ENCODE assay signal across 10 cellular contexts in genomic region chr9:94868462-94868861, GRCh38.
A peak's percentile ranks its signal among the peaks of the same experiment; 100 is the strongest.
DNase-seq lines count a peak whose midpoint lies in the region; ATAC-seq and TF ChIP-seq lines count a peak whose summit lies in the region.
"Had no signal": no experiment of that assay in that cellular context is flagged by ENCODE, and none has a peak within 500 bp of the region (broad histone marks: within the 10 kb centered on the region; RNA-seq: fewer than 3 reads in every experiment).

No MANE protein-coding gene starts in this region.

- H3K9me3 ChIP-seq in PC-9 (ENCODE audit: insufficient read depth, low read depth): no peaks in the 10 kb centered on the region
- H3K9me3 ChIP-seq in colonic mucosa: no peaks in the 10 kb centered on the region
- H3K9me3 ChIP-seq in transverse colon: no peaks in the 10 kb centered on the region
- H3K9me3 ChIP-seq: testis had no signal

- H3K79me2 ChIP-seq in PC-9 (ENCODE audit: low read depth): peaks cover 31% of the 10 kb centered on the region

- peaks cover 83% of the 10 kb centered on the region for H3K4me1 Mint-ChIP-seq in mesothelial cell of epicardium

- H3K4me3 ChIP-seq in PC-9 (peak overlapping the region; percentile 34), colonic mucosa (no peak overlapping the region), transverse colon (no peak overlapping the region)
- H3K4me3 ChIP-seq: testis had no signal

- no TSS peak for BruUV-seq in PC-9 (replicated peaks; lab: Mats Ljungman, UMichigan)

- TF ChIP-seq EP300 in transverse colon (IDR thresholded peaks at IDR 0.05; ENCODE audit: low read depth): no peak

- no peak overlapping the region for H2AFZ ChIP-seq in PC-9

- DNase-seq in PC-9 (no peak), colonic mucosa (no peak), mesothelial cell of epicardium (ENCODE audit: low spot score in 2 of 2, unreplicated experiment in 2 of 2) (no peak), transverse colon (no peak), sciatic nerve (ENCODE audit: low spot score) (no peak), DMS79 treated with DMSO at 0.1 percent for 48 hours (lab: John Stamatoyannopoulos, UW) (no peak)
- DNase-seq: NCI-H1048, T-helper 1 cell, testis had no signal

- H3F3A ChIP-seq in PC-9 (ENCODE audit: insufficient read depth, low read depth): peaks cover 79% of the 10 kb centered on the region

- H3K36me3 Mint-ChIP-seq in mesothelial cell of epicardium: no peaks in the 10 kb centered on the region

- H3K9me2 ChIP-seq in PC-9 (ENCODE audit: insufficient read depth): no peaks in the 10 kb centered on the region

- TF ChIP-seq CTCF in PC-9 (conservative IDR thresholded peaks at IDR 0.05): no peak
- TF ChIP-seq CTCF in colonic mucosa (IDR thresholded peaks at IDR 0.05): no peak
- no peak for TF ChIP-seq CTCF in mesothelial cell of epicardium (IDR thresholded peaks at IDR 0.05; ENCODE audit: unreplicated experiment)
- TF ChIP-seq CTCF in transverse colon (IDR thresholded peaks at IDR 0.05): no peak

- TF ChIP-seq POLR2A in transverse colon (IDR thresholded peaks at IDR 0.05): no peak

- H3K27me3 ChIP-seq in PC-9 (ENCODE audit: insufficient read depth, low read depth): no peaks in the 10 kb centered on the region
- no peaks in the 10 kb centered on the region for H3K27me3 ChIP-seq in colonic mucosa
- H3K27me3 ChIP-seq in transverse colon: no peaks in the 10 kb centered on the region
- H3K27me3 ChIP-seq: testis had no signal

- CTCF ChIA-PET in PC-9 (lab: Charles Lee): interaction anchor here (1.1 kb wide), 1 partner anchor 49 kb away, joined by 3 read pairs; no protein-coding TSS in a partner anchor

- ATAC-seq in HG02973 (IDR thresholded peaks at IDR 0.05; ENCODE audit: unreplicated experiment) (no peak), sciatic nerve (no peak)

- whole genome bisulfite sequencing in transverse colon (ENCODE audit: low coverage in 1 of 2), 2 donors: 94 to 98% methylated on average over 2 of the region's 2 CpGs

- H3K36me3 ChIP-seq in PC-9 (ENCODE audit: low read depth): no peaks in the 10 kb centered on the region
- no peaks in the 10 kb centered on the region for H3K36me3 ChIP-seq in colonic mucosa
- H3K36me3 ChIP-seq in transverse colon: no peaks in the 10 kb centered on the region

- H3K9ac ChIP-seq in colonic mucosa (ENCODE audit: low read depth in 2 of 2, low read length in 2 of 2): peak overlapping the region in 1 of 2 donors; percentile 7

- H3K4me2 ChIP-seq in PC-9: peak overlapping the region; percentile 78

- no peak overlapping the region for H3K4me3 Mint-ChIP-seq in mesothelial cell of epicardium

- no peaks in the 10 kb centered on the region for H3K27me3 Mint-ChIP-seq in mesothelial cell of epicardium (ENCODE audit: low read depth)

- H4K20me1 ChIP-seq in PC-9 (ENCODE audit: insufficient read depth): no peaks in the 10 kb centered on the region

- no peaks in the 10 kb centered on the region for H3K9me3 Mint-ChIP-seq in mesothelial cell of epicardium

- intact Hi-C loops in PC-9 (cut with micrococcal nuclease; ENCODE audit: unreplicated experiment) (no loop called here), colonic mucosa (cut with DNase I) (no loop called here), transverse colon (cut with DNase I; ENCODE audit: low total_unique reads) (loop anchor here (10.0 kb wide), 1 partner anchor 46 kb away; no protein-coding TSS in a partner anchor), sciatic nerve (cut with DNase I) (no loop called here)

- H3K4me1 ChIP-seq in PC-9 (replicated peaks; ENCODE audit: insufficient read depth) (peaks cover 88% of the 10 kb centered on the region), colonic mucosa (no peaks in the 10 kb centered on the region), transverse colon (peaks cover 13 to 69% (median 42%) of the 10 kb centered on the region in 4 donors)

- peak overlapping the region; percentile 100 for H3K27ac ChIP-seq in PC-9
- H3K27ac ChIP-seq in colonic mucosa: peak overlapping the region; percentile 83
- peak overlapping the region; percentile 87 to 89 (median 88) for H3K27ac ChIP-seq in transverse colon

- in situ Hi-C loops in transverse colon (cut with MboI; ENCODE audit: low pct_ligation_motif_present in 1 of 4, low pct_unique_long_range_greater_than_20kb in 1 of 4, low sequenced_read_pairs in 3 of 4): no loop called here

- H3K27ac Mint-ChIP-seq in mesothelial cell of epicardium: peak overlapping the region; percentile 97

- POLR2A ChIA-PET in PC-9 (lab: Charles Lee; ENCODE audit: unreplicated experiment): interaction anchor here (0.5 to 0.7 kb wide), 4 partner anchors 30 to 1759 kb away, joined by 3 to 4 read pairs (median 4); no protein-coding TSS in a partner anchor
